ENCODE assay signal across 8 cellular contexts in genomic region chr13:43805071-43805468, GRCh38. TPM values are rescaled to one million over a fixed set of nuclear protein-coding genes. Genes with fewer than 3 reads are reported as not detected.
DNase-seq lines count a peak whose midpoint lies in the region; ATAC-seq and TF ChIP-seq lines count a peak whose summit lies in the region.

No MANE protein-coding gene starts in this region.

- H3K4me1 ChIP-seq in muscle layer of duodenum (ENCODE audit: control insufficient read depth in 1 of 2, insufficient read depth in 2 of 2, low read length in 2 of 2) (peaks cover 0 to 11% of the 10 kb centered on the region in 2 donors), esophagus squamous epithelium (peaks cover 0 to 8% (median 7%) of the 10 kb centered on the region in 3 donors)

- TF ChIP-seq POLR2A in esophagus squamous epithelium (IDR thresholded peaks at IDR 0.05): no peak

- no peaks in the 10 kb centered on the region for H3K27me3 ChIP-seq in muscle layer of duodenum (ENCODE audit: low read depth, low read length)
- no peaks in the 10 kb centered on the region for H3K27me3 ChIP-seq in esophagus squamous epithelium

- no peaks in the 10 kb centered on the region for H3K9me3 ChIP-seq in muscle layer of duodenum (ENCODE audit: control insufficient read depth in 1 of 2, low read length in 2 of 2)
- H3K9me3 ChIP-seq in esophagus squamous epithelium: no peaks in the 10 kb centered on the region

- H3K4me3 ChIP-seq in muscle layer of duodenum (ENCODE audit: low read depth in 1 of 2, low read length in 2 of 2): no peak overlapping the region
- no peak overlapping the region for H3K4me3 ChIP-seq in esophagus squamous epithelium

- 21 to 24% methylated on average over 3 of the region's 3 CpGs for WGBS in esophagus squamous epithelium, 2 donors

- TF ChIP-seq CTCF in esophagus squamous epithelium (IDR thresholded peaks at IDR 0.05): no peak

- ATAC-seq in HG03135 (IDR thresholded peaks at IDR 0.05; ENCODE audit: unreplicated experiment): no peak

- DNase-seq in CD1c-positive myeloid dendritic cell (ENCODE audit: extremely low spot score) (peak; percentile 3), HT1080 (ENCODE audit: low read depth) (peak; percentile 98), brain pericyte (ENCODE audit: low read depth, low spot score) (peak; percentile 72), esophagus squamous epithelium (lab: John Stamatoyannopoulos, UW) (no peak), SHP77 (lab: John Stamatoyannopoulos, UW) (no peak), COLO668 (lab: John Stamatoyannopoulos, UW; ENCODE audit: unreplicated experiment) (no peak)

- intact Hi-C loops in esophagus squamous epithelium (cut with DNase I): no loop called here

- H3K36me3 ChIP-seq in muscle layer of duodenum (ENCODE audit: control insufficient read depth in 1 of 2, insufficient read depth in 2 of 2, low read length in 2 of 2) (no peaks in the 10 kb centered on the region), esophagus squamous epithelium (no peaks in the 10 kb centered on the region)

- H3K27ac ChIP-seq in muscle layer of duodenum (ENCODE audit: low read length) (peak overlapping the region; percentile 43), esophagus squamous epithelium (peak overlapping the region in 1 of 4 donors; percentile 61)

RNA-seq across cellular contexts. Expression of gene ENOX1, which starts 18.3 kb away (rescaled TPM):
- 2.8 and 3.2 TPM in 2 replicates for total RNA-seq in HT1080 (2014; rRNA removed; shearing (Covaris generic))
- 2.6 and 4.8 TPM in 2 replicates for polyA plus RNA-seq in HT1080 (2015; cell fraction: cytosol; rRNA removed)
- 1.7 and 2.1 TPM in 2 replicates for polyA plus RNA-seq in HT1080 (2015; cell fraction: nucleus; rRNA removed)
- under 1 TPM in 2 of 4 donors, not detected in 2; 0.48 to 0.76 TPM for total RNA-seq in esophagus squamous epithelium

Comparison
In these comparisons a context has a peak if more than half of its experiments do, and no peak if none do; other contexts are left out.
1. DNase-seq: peak in CD1c-positive myeloid dendritic cell (single experiment), HT1080 (single experiment) and brain pericyte (single experiment); none in esophagus squamous epithelium (single experiment), SHP77 (0 of 2) and COLO668 (single experiment).